Comparison of ENCODE assay signal across 8 cellular contexts in the genomic region with DNA sequence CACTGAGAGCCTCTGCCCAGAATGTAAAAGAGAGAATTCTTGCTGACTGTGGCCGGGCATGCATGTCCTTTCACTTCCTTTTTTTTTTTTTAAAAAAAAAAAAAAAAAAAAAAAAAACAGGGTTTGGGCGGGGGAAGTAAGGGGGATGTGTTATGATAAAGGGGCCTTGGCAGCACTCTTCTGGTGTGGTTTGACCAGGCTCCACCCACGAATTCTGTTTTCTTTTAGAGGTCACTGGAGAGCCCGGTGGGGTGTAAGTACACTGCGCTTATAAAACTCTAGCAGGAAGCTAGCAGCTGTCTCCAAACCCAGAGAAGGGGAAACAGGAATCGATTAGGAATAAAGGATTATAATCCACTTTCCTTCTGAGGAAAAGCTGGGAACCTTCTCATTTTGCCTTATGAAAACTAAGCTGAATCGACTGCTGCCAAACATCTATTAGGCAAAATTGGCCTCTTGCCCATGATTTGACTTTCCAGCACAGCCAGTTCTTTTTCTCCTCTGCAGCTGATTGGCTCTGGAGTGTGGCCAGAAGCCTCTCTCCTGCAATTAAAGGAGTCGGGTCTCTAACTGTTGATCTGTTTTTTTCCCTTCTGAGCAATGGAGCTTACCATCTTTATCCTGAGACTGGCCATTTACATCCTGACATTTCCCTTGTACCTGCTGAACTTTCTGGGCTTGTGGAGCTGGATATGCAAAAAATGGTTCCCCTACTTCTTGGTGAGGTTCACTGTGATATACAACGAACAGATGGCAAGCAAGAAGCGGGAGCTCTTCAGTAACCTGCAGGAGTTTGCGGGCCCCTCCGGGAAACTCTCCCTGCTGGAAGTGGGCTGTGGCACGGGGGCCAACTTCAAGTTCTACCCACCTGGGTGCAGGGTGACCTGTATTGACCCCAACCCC. TPM values are rescaled to one million over a fixed set of nuclear protein-coding genes. Genes with fewer than 3 reads are reported as not detected.
A peak's percentile ranks its signal among the peaks of the same experiment; 100 is the strongest.
DNase-seq lines count a peak whose midpoint lies in the region; TF ChIP-seq lines count a peak whose summit lies in the region.

No MANE protein-coding gene starts in this region.

- no peaks in the 10 kb centered on the region for H3K36me3 ChIP-seq in GM23248 (ENCODE audit: low read depth)
- peaks cover 13% of the 10 kb centered on the region for H3K36me3 ChIP-seq in OCI-LY7 (ENCODE audit: insufficient read depth, low read length)
- no peaks in the 10 kb centered on the region for H3K36me3 ChIP-seq in iPS-15b (ENCODE audit: control insufficient read depth, insufficient read depth, low read length)

- H3K27ac ChIP-seq in GM23248 (peak overlapping the region; percentile 40; the same call in 1 of the 2 replicates), OCI-LY7 (ENCODE audit: low read depth, low read length, poor library complexity, severe bottlenecking) (peak overlapping the region; percentile 99)

- peak overlapping the region; percentile 99 for H2AFZ ChIP-seq in GM23248
- peak overlapping the region; percentile 64 for H2AFZ ChIP-seq in OCI-LY7 (ENCODE audit: low read length)

- H3F3A ChIP-seq in GM23248 (ENCODE audit: insufficient read depth) = peaks cover 9% of the 10 kb centered on the region; the same call in 1 of the 2 replicates

- WGBS in GM23248 (ENCODE audit: low coverage in 1 of 2, low lambda C conversion rate in 2 of 2, missing lambda C conversion rate in 2 of 2), 2 experiments = 2% methylated on average over 13 of the region's 13 CpGs

- H3K9ac ChIP-seq in GM23248 (peak overlapping the region; percentile 44), iPS-15b (ENCODE audit: low read depth, low read length) (no peak overlapping the region)

- TF ChIP-seq CTCF in OCI-LY7 (conservative IDR thresholded peaks at IDR 0.05; ENCODE audit: low read length) = no peak

- intact Hi-C loops in OCI-LY7 (cut with micrococcal nuclease; ENCODE audit: unreplicated experiment) = loop anchor here (2.0 to 5.0 kb wide), 4 partner anchors 62 to 398 kb away; a partner anchor contains a TSS

- peaks cover 19% of the 10 kb centered on the region for H3K4me1 ChIP-seq in GM23248 (ENCODE audit: insufficient read depth)
- H3K4me1 ChIP-seq in OCI-LY7 (ENCODE audit: insufficient read depth, low read length, poor library complexity, severe bottlenecking) = peaks cover 65% of the 10 kb centered on the region
- peaks cover 26% of the 10 kb centered on the region for H3K4me1 ChIP-seq in iPS-15b (ENCODE audit: control insufficient read depth, insufficient read depth, low read length)

- BruUV-seq in OCI-LY7 (replicated peaks; lab: Mats Ljungman, UMichigan) = TSS peak; percentile 89

- H3K27me3 ChIP-seq in GM23248 (replicated peaks; ENCODE audit: insufficient read depth) (no peaks in the 10 kb centered on the region), iPS-15b (ENCODE audit: control insufficient read depth, insufficient read depth, low read length) (no peaks in the 10 kb centered on the region)

- H3K4me2 ChIP-seq in GM23248 (ENCODE audit: unreplicated experiment) (peak overlapping the region; percentile 87), OCI-LY7 (ENCODE audit: low read length) (peak overlapping the region; percentile 99)

- POLR2A ChIA-PET in OCI-LY7 (lab: Charles Lee) = interaction anchor here (0.6 to 1.8 kb wide), 20 partner anchors 10 to 543 kb away, joined by 3 to 12 read pairs (median 3); a partner anchor contains a TSS

- no peak for TF ChIP-seq RAD21 in Ishikawa (IDR thresholded peaks at IDR 0.05; ENCODE audit: low read depth)

- DNase-seq in activated CD4-positive, alpha-beta T cell treated with anti-CD3 and anti-CD28 coated beads for 48 hours = peak; percentile 18
- DNase-seq in activated CD4-positive, alpha-beta T cell treated with anti-CD3 and anti-CD28 coated beads, Interleukin-2, amount 50 U/mL, for 4 hours = no peak
- peak; percentile 81 for DNase-seq in GM23248
- peak; percentile 96 for DNase-seq in OCI-LY7 (ENCODE audit: low spot score)
- DNase-seq in T47D (ENCODE audit: low read depth in 1 of 2, low spot score in 1 of 2) = peak; percentile 69 to 96
- DNase-seq in retina = peak; percentile 68

- H3K79me2 ChIP-seq in GM23248 (ENCODE audit: insufficient read depth) (no peaks in the 10 kb centered on the region), OCI-LY7 (ENCODE audit: insufficient read depth, low read depth, low read length) (peaks cover 51% of the 10 kb centered on the region)

- CTCF ChIA-PET in OCI-LY7 (lab: Charles Lee; ENCODE audit: unreplicated experiment) = no interaction called here

- TF ChIP-seq EP300 in Ishikawa (IDR thresholded peaks at IDR 0.05; ENCODE audit: borderline replicate concordance) = peak; percentile 50; the same call in 1 of the 2 replicates

- H4K20me1 ChIP-seq in GM23248 (ENCODE audit: insufficient read depth) (no peaks in the 10 kb centered on the region), OCI-LY7 (ENCODE audit: insufficient read depth, low read length) (no peaks in the 10 kb centered on the region; the same call in 1 of the 2 replicates)

- no peaks in the 10 kb centered on the region for H3K9me3 ChIP-seq in GM23248 (ENCODE audit: low read depth)
- H3K9me3 ChIP-seq in OCI-LY7 (ENCODE audit: low read length) = no peaks in the 10 kb centered on the region
- no peaks in the 10 kb centered on the region for H3K9me3 ChIP-seq in iPS-15b (ENCODE audit: control insufficient read depth, insufficient read depth, low read length)

- H3K9me2 ChIP-seq in GM23248 (ENCODE audit: insufficient read depth) (no peaks in the 10 kb centered on the region), OCI-LY7 (ENCODE audit: insufficient read depth, low read length) (no peaks in the 10 kb centered on the region)

- H3K4me3 ChIP-seq in GM23248 (peak overlapping the region; percentile 73), OCI-LY7 (ENCODE audit: low read depth, low read length, poor library complexity, severe bottlenecking) (peak overlapping the region; percentile 82), iPS-15b (ENCODE audit: low read depth, low read length) (peak overlapping the region; percentile 49)

- in situ Hi-C loops in GM23248 (cut with MboI) (no loop called here), T47D (cut with HindIII; ENCODE audit: low pct_unique_long_range_greater_than_20kb, low sequenced_read_pairs) (no loop called here)

TF ChIP-seq in Ishikawa, 13 proteins besides CTCF, POLR2A, EP300 and RAD21:
- TF ChIP-seq, protein P1, sequence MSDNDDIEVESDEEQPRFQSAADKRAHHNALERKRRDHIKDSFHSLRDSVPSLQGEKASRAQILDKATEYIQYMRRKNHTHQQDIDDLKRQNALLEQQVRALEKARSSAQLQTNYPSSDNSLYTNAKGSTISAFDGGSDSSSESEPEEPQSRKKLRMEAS (IDR thresholded peaks at IDR 0.05) = no peak
- TF ChIP-seq NFIC (IDR thresholded peaks at IDR 0.05) = peak; percentile 99
- no peak for TF ChIP-seq TEAD4 (IDR thresholded peaks at IDR 0.05)
- no peak for TF ChIP-seq YY1 (IDR thresholded peaks at IDR 0.05; ENCODE audit: low read depth)
- no peak; the same call in 1 of the 2 replicates for TF ChIP-seq CEBPB (IDR thresholded peaks at IDR 0.05)
- TF ChIP-seq, protein P2, sequence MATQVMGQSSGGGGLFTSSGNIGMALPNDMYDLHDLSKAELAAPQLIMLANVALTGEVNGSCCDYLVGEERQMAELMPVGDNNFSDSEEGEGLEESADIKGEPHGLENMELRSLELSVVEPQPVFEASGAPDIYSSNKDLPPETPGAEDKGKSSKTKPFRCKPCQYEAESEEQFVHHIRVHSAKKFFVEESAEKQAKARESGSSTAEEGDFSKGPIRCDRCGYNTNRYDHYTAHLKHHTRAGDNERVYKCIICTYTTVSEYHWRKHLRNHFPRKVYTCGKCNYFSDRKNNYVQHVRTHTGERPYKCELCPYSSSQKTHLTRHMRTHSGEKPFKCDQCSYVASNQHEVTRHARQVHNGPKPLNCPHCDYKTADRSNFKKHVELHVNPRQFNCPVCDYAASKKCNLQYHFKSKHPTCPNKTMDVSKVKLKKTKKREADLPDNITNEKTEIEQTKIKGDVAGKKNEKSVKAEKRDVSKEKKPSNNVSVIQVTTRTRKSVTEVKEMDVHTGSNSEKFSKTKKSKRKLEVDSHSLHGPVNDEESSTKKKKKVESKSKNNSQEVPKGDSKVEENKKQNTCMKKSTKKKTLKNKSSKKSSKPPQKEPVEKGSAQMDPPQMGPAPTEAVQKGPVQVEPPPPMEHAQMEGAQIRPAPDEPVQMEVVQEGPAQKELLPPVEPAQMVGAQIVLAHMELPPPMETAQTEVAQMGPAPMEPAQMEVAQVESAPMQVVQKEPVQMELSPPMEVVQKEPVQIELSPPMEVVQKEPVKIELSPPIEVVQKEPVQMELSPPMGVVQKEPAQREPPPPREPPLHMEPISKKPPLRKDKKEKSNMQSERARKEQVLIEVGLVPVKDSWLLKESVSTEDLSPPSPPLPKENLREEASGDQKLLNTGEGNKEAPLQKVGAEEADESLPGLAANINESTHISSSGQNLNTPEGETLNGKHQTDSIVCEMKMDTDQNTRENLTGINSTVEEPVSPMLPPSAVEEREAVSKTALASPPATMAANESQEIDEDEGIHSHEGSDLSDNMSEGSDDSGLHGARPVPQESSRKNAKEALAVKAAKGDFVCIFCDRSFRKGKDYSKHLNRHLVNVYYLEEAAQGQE (IDR thresholded peaks at IDR 0.05; ENCODE audit: low read depth) = 0 out of 2 replicates have a peak, but pooled peaks have one; percentile 7
- TF ChIP-seq TCF12 (IDR thresholded peaks at IDR 0.05; ENCODE audit: low read depth) = 0 out of 2 replicates have a peak, but pooled peaks have one; percentile 47
- peak; percentile 67; the same call in 1 of the 2 replicates for TF ChIP-seq ZBTB7A (IDR thresholded peaks at IDR 0.05; ENCODE audit: low read depth)
- TF ChIP-seq CREB1 (IDR thresholded peaks at IDR 0.05; ENCODE audit: low read depth) = no peak
- TF ChIP-seq, protein P3, sequence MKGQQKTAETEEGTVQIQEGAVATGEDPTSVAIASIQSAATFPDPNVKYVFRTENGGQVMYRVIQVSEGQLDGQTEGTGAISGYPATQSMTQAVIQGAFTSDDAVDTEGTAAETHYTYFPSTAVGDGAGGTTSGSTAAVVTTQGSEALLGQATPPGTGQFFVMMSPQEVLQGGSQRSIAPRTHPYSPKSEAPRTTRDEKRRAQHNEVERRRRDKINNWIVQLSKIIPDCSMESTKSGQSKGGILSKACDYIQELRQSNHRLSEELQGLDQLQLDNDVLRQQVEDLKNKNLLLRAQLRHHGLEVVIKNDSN (IDR thresholded peaks at IDR 0.05) = no peak
- peak; percentile 57 for TF ChIP-seq TAF1 (IDR thresholded peaks at IDR 0.05; ENCODE audit: low read depth)
- peak; percentile 66 for TF ChIP-seq FOXM1 (IDR thresholded peaks at IDR 0.05; ENCODE audit: borderline replicate concordance, low read depth)

RNA-seq across cellular contexts. Expression of a gene that starts 27.7 kb away (rescaled TPM):
- total RNA-seq in GM23248 (2014; rRNA removed; shearing (Covaris generic)) = not detected in 2 replicates
- not detected in 2 replicates for polyA plus RNA-seq in GM23248 (2016; fragmentation: Nextera tagmentation; extraction: Ambion mirVana)
- not detected in 2 replicates for total RNA-seq in OCI-LY7 (2014; rRNA removed; shearing (Covaris generic))
- not detected in 2 replicates for total RNA-seq in OCI-LY7 (2022)

Comparison
In these comparisons a context has a peak if more than half of its experiments do, and no peak if none do; other contexts are left out.
1. DNase-seq: peak in activated CD4-positive, alpha-beta T cell treated with anti-CD3 and anti-CD28 coated beads for 48 hours (single experiment), GM23248 (single experiment), OCI-LY7 (single experiment), T47D (2 of 2) and retina (single experiment); none in activated CD4-positive, alpha-beta T cell treated with anti-CD3 and anti-CD28 coated beads, Interleukin-2, amount 50 U/mL, for 4 hours (0 of 2).
2. Peak in every context shown above with its lines, with median percentiles within 50 percentile points of each other: H3K4me3 ChIP-seq.